In genomic region chr18:67672719-67673118, GRCh38 we compare ENCODE assay signal across 18 cellular contexts.
DNase-seq lines count a peak whose midpoint lies in the region; ATAC-seq and TF ChIP-seq lines count a peak whose summit lies in the region.
"Had no signal": no experiment of that assay in that cellular context is flagged by ENCODE, and none has a peak within 500 bp of the region (broad histone marks: within the 10 kb centered on the region; RNA-seq: fewer than 3 reads in every experiment).

No MANE protein-coding gene starts in this region.

- POLR2A ChIA-PET in A673 (lab: Charles Lee; ENCODE audit: low non-redundant PET): no interaction called here
- POLR2A ChIA-PET in OCI-LY7 (lab: Charles Lee): no interaction called here

- no peaks in the 10 kb centered on the region for H3K9me3 ChIP-seq in A673 (ENCODE audit: low read depth, low read length, poor library complexity, severe bottlenecking)
- no peaks in the 10 kb centered on the region for H3K9me3 ChIP-seq in GM23248 (ENCODE audit: low read depth)
- no peaks in the 10 kb centered on the region for H3K9me3 ChIP-seq in OCI-LY7 (ENCODE audit: low read length)
- no peaks in the 10 kb centered on the region for H3K9me3 ChIP-seq in lower lobe of right lung
- H3K9me3 ChIP-seq: MG63 had no signal

- intact Hi-C loops in A673 (cut with micrococcal nuclease; ENCODE audit: unreplicated experiment) (no loop called here), Right ventricle myocardium superior (cut with DNase I) (no loop called here), OCI-LY7 (cut with micrococcal nuclease; ENCODE audit: unreplicated experiment) (no loop called here), lower lobe of right lung (cut with DNase I) (no loop called here)

- BruUV-seq in A673 (replicated peaks; lab: Mats Ljungman, UMichigan) (no TSS peak), OCI-LY7 (replicated peaks; lab: Mats Ljungman, UMichigan) (no TSS peak)

- no peak overlapping the region for H3K4me3 ChIP-seq in A673 (ENCODE audit: low read depth, low read length, poor library complexity, severe bottlenecking)
- H3K4me3 ChIP-seq in GM23248: peak overlapping the region; percentile 54
- no peak overlapping the region for H3K4me3 ChIP-seq in astrocyte of the spinal cord (ENCODE audit: low read depth, low read length)
- H3K4me3 ChIP-seq in fibroblast of the aortic adventitia (ENCODE audit: low read depth, low read length): no peak overlapping the region
- H3K4me3 ChIP-seq in OCI-LY7 (ENCODE audit: low read depth, low read length, poor library complexity, severe bottlenecking): no peak overlapping the region
- no peak overlapping the region for H3K4me3 ChIP-seq in lower lobe of right lung
- H3K4me3 ChIP-seq: K562, MG63 had no signal

- H3K27ac ChIP-seq in A673 (ENCODE audit: low read depth, low read length, poor library complexity, severe bottlenecking): peak overlapping the region; percentile 9
- H3K27ac ChIP-seq in GM23248: peak overlapping the region; percentile 74
- no peak overlapping the region for H3K27ac ChIP-seq in OCI-LY7 (ENCODE audit: low read depth, low read length, poor library complexity, severe bottlenecking)
- no peak overlapping the region for H3K27ac ChIP-seq in lower lobe of right lung

- H3K4me2 ChIP-seq in GM23248 (ENCODE audit: unreplicated experiment): peak overlapping the region; percentile 87
- H3K4me2 ChIP-seq in OCI-LY7 (ENCODE audit: low read length): no peak overlapping the region

- no peaks in the 10 kb centered on the region for H3K36me3 ChIP-seq in A673 (ENCODE audit: insufficient read depth, low read length, poor library complexity, severe bottlenecking)
- no peaks in the 10 kb centered on the region for H3K36me3 ChIP-seq in GM23248 (ENCODE audit: low read depth)
- H3K36me3 ChIP-seq in OCI-LY7 (ENCODE audit: insufficient read depth, low read length): no peaks in the 10 kb centered on the region
- no peaks in the 10 kb centered on the region for H3K36me3 ChIP-seq in lower lobe of right lung
- H3K36me3 ChIP-seq: MG63 had no signal

- DNase-seq in A673 (ENCODE audit: low spot score) (no peak), GM23248 (peak; percentile 62), astrocyte of the spinal cord (ENCODE audit: low read depth, low spot score) (peak; percentile 18), fibroblast of the aortic adventitia (ENCODE audit: low read depth) (peak; percentile 58), Right ventricle myocardium superior (no peak), OCI-LY7 (ENCODE audit: low spot score) (no peak), lower lobe of right lung (no peak)
- no peak for DNase-seq in stimulated activated CD4-positive, alpha-beta T cell treated with anti-CD3 and anti-CD28 coated beads, Interleukin-4, amount 100 ng/mL, for 4 hours
- DNase-seq: 8988T; CD4-positive, CD25-positive, alpha-beta regulatory T cell; DMS79 treated with DMSO at 0.1 percent for 48 hours; MG63; NCI-H1417 treated with DMSO at 0.1 percent for 48 hours; NCI-H187; NCI-H446 treated with DMSO at 0.1 percent for 48 hours; NCI-H526 treated with DMSO at 0.1 percent for 48 hours had no signal

- WGBS in GM23248 (ENCODE audit: low coverage in 1 of 2, low lambda C conversion rate in 2 of 2, missing lambda C conversion rate in 2 of 2), 2 experiments: 5% methylated on average over 5 of the region's 5 CpGs

- peak overlapping the region; percentile 63 for H3K9ac ChIP-seq in GM23248

- CTCF ChIA-PET in A673 (lab: Charles Lee) (no interaction called here), OCI-LY7 (lab: Charles Lee; ENCODE audit: unreplicated experiment) (no interaction called here)

- H2AFZ ChIP-seq in GM23248 (peak overlapping the region; percentile 78), OCI-LY7 (ENCODE audit: low read length) (no peak overlapping the region)

- H3K27me3 ChIP-seq in A673 (replicated peaks; ENCODE audit: insufficient read depth, low read depth, low read length, poor library complexity): no peaks in the 10 kb centered on the region
- H3K27me3 ChIP-seq in GM23248 (replicated peaks; ENCODE audit: insufficient read depth): no peaks in the 10 kb centered on the region
- no peaks in the 10 kb centered on the region for H3K27me3 ChIP-seq in lower lobe of right lung (ENCODE audit: low read depth)
- H3K27me3 ChIP-seq: MG63 had no signal

- H3K79me2 ChIP-seq in GM23248 (ENCODE audit: insufficient read depth) (no peaks in the 10 kb centered on the region), OCI-LY7 (ENCODE audit: insufficient read depth, low read depth, low read length) (no peaks in the 10 kb centered on the region)

- H3F3A ChIP-seq in GM23248 (ENCODE audit: insufficient read depth): peaks cover 26% of the 10 kb centered on the region

- no peaks in the 10 kb centered on the region for H3K9me2 ChIP-seq in GM23248 (ENCODE audit: insufficient read depth)
- no peaks in the 10 kb centered on the region for H3K9me2 ChIP-seq in OCI-LY7 (ENCODE audit: insufficient read depth, low read length)

- peaks cover 4% of the 10 kb centered on the region for H3K4me1 ChIP-seq in A673 (ENCODE audit: insufficient read depth, low read length, poor library complexity, severe bottlenecking)
- H3K4me1 ChIP-seq in GM23248 (ENCODE audit: insufficient read depth): peaks cover 52% of the 10 kb centered on the region
- H3K4me1 ChIP-seq in OCI-LY7 (ENCODE audit: insufficient read depth, low read length, poor library complexity, severe bottlenecking): no peaks in the 10 kb centered on the region
- no peaks in the 10 kb centered on the region for H3K4me1 ChIP-seq in lower lobe of right lung

- H4K20me1 ChIP-seq in GM23248 (ENCODE audit: insufficient read depth) (no peaks in the 10 kb centered on the region), OCI-LY7 (ENCODE audit: insufficient read depth, low read length) (no peaks in the 10 kb centered on the region)

- ATAC-seq in Right ventricle myocardium superior (ENCODE audit: poor library complexity) (no peak), lower lobe of right lung (no peak)
- ATAC-seq: K562, Right ventricle myocardium inferior had no signal

- in situ Hi-C loops in GM23248 (cut with MboI) (no loop called here), astrocyte of the spinal cord (cut with HindIII; ENCODE audit: low sequenced_read_pairs) (no loop called here)

- TF ChIP-seq CTCF in A673 (conservative IDR thresholded peaks at IDR 0.05; ENCODE audit: low read depth, low read length) (no peak), astrocyte of the spinal cord (IDR thresholded peaks at IDR 0.05; ENCODE audit: low read depth, low read length) (no peak), fibroblast of the aortic adventitia (IDR thresholded peaks at IDR 0.05; ENCODE audit: insufficient read depth, low read length) (no peak), OCI-LY7 (conservative IDR thresholded peaks at IDR 0.05; ENCODE audit: low read length) (no peak), lower lobe of right lung (IDR thresholded peaks at IDR 0.05) (no peak)

Comparison
In these comparisons a context has a peak if more than half of its experiments do, and no peak if none do; other contexts are left out.
1. DNase-seq: peak in GM23248 (single experiment), astrocyte of the spinal cord (single experiment) and fibroblast of the aortic adventitia (single experiment); none in A673 (single experiment), Right ventricle myocardium superior (single experiment), OCI-LY7 (single experiment), lower lobe of right lung (single experiment) and stimulated activated CD4-positive, alpha-beta T cell treated with anti-CD3 and anti-CD28 coated beads, Interleukin-4, amount 100 ng/mL, for 4 hours (0 of 2).
2. H3K27ac ChIP-seq: peak in A673 (single experiment) and GM23248 (single experiment); none in OCI-LY7 (single experiment) and lower lobe of right lung (single experiment).